1 cellular context compared by ENCODE assay signal in genomic region chr10:74921744-74922143, GRCh38.
A peak's percentile ranks its signal among the peaks of the same experiment; 100 is the strongest.
TF ChIP-seq lines count a peak whose summit lies in the region.

No MANE protein-coding gene starts in this region.

TF ChIP-seq in HEK293, 187 proteins besides CTCF, POLR2A, EP300 and RAD21 (continued from another document and continues in another):
- no peak for TF ChIP-seq ZNF692 (tag by site-specific recombination; IDR thresholded peaks at IDR 0.05)
- TF ChIP-seq HIC1 (tag by site-specific recombination; IDR thresholded peaks at IDR 0.05): peak; percentile 61; the same call in 1 of the 2 replicates
- TF ChIP-seq ZNF354C (tag by site-specific recombination; IDR thresholded peaks at IDR 0.05; ENCODE audit: borderline replicate concordance, low read depth): no peak
- no peak for TF ChIP-seq ZNF138 (tag by site-specific recombination; IDR thresholded peaks at IDR 0.05; ENCODE audit: borderline replicate concordance)
- TF ChIP-seq ZNF274 (IDR thresholded peaks at IDR 0.05; ENCODE audit: low read length): no peak
- TF ChIP-seq ZNF274 (tag by site-specific recombination; IDR thresholded peaks at IDR 0.05; ENCODE audit: borderline replicate concordance): no peak
- TF ChIP-seq ZNF571 (tag by site-specific recombination; IDR thresholded peaks at IDR 0.05): no peak
- TF ChIP-seq ZEB2 (tag by site-specific recombination; IDR thresholded peaks at IDR 0.05): peak; percentile 77
- no peak for TF ChIP-seq SCRT2 (tag by site-specific recombination; IDR thresholded peaks at IDR 0.05)
- TF ChIP-seq ZNF433 (tag by site-specific recombination; IDR thresholded peaks at IDR 0.05; ENCODE audit: low read depth): no peak
- TF ChIP-seq ZNF501 (tag by site-specific recombination; IDR thresholded peaks at IDR 0.05): 0 out of 2 replicates have a peak, but pooled peaks have one; percentile 34
- TF ChIP-seq ZNF621 (tag by site-specific recombination; IDR thresholded peaks at IDR 0.05): no peak
- TF ChIP-seq ZNF394 (tag by site-specific recombination; IDR thresholded peaks at IDR 0.05; ENCODE audit: borderline replicate concordance): 0 out of 2 replicates have a peak, but pooled peaks have one; percentile 18
- no peak for TF ChIP-seq ZNF561 (tag by site-specific recombination; IDR thresholded peaks at IDR 0.05; ENCODE audit: borderline replicate concordance)
- TF ChIP-seq RBAK (tag by site-specific recombination; IDR thresholded peaks at IDR 0.05): no peak
- TF ChIP-seq ZNF391 (tag by site-specific recombination; IDR thresholded peaks at IDR 0.05; ENCODE audit: borderline replicate concordance, low read depth): no peak
- no peak for TF ChIP-seq ZNF16 (tag by site-specific recombination; IDR thresholded peaks at IDR 0.05; ENCODE audit: low read depth)
- no peak for TF ChIP-seq ZBTB26 (tag by site-specific recombination; optimal IDR thresholded peaks at IDR 0.05)
- no peak for TF ChIP-seq ZNF280D (tag by site-specific recombination; IDR thresholded peaks at IDR 0.05)
- no peak for TF ChIP-seq ZNF785 (tag by site-specific recombination; IDR thresholded peaks at IDR 0.05)
- TF ChIP-seq KLF16 (tag by site-specific recombination; IDR thresholded peaks at IDR 0.05): no peak
- TF ChIP-seq ZNF843 (tag by site-specific recombination; IDR thresholded peaks at IDR 0.05): peak; percentile 85
- no peak for TF ChIP-seq ZNF544 (tag by site-specific recombination; IDR thresholded peaks at IDR 0.05)
- TF ChIP-seq ZSCAN30 (tag by site-specific recombination; IDR thresholded peaks at IDR 0.05): peak; percentile 60; the same call in 1 of the 2 replicates
- TF ChIP-seq ZNF140 (tag by site-specific recombination; IDR thresholded peaks at IDR 0.05): no peak
- TF ChIP-seq ZNF701 (tag by site-specific recombination; IDR thresholded peaks at IDR 0.05): no peak
- peak; percentile 91 for TF ChIP-seq FEZF1 (tag by site-specific recombination; IDR thresholded peaks at IDR 0.05)
- peak; percentile 73 for TF ChIP-seq PRDM6 (tag by site-specific recombination; IDR thresholded peaks at IDR 0.05)
- no peak for TF ChIP-seq ZNF837 (tag by site-specific recombination; IDR thresholded peaks at IDR 0.05)
- TF ChIP-seq ZNF311 (tag by site-specific recombination; IDR thresholded peaks at IDR 0.05; ENCODE audit: borderline replicate concordance): no peak
- no peak for TF ChIP-seq ZNF2 (tag by site-specific recombination; IDR thresholded peaks at IDR 0.05)
- no peak for TF ChIP-seq ZNF148 (tag by site-specific recombination; IDR thresholded peaks at IDR 0.05; ENCODE audit: borderline replicate concordance)
- no peak for TF ChIP-seq ZBTB49 (tag by site-specific recombination; IDR thresholded peaks at IDR 0.05; ENCODE audit: low read depth)
- TF ChIP-seq ZNF423 (tag by site-specific recombination; IDR thresholded peaks at IDR 0.05): no peak
- TF ChIP-seq ZNF398 (tag by site-specific recombination; IDR thresholded peaks at IDR 0.05): no peak
- no peak for TF ChIP-seq ZNF48 (tag by site-specific recombination; IDR thresholded peaks at IDR 0.05)
- TF ChIP-seq GLI2 (tag by site-specific recombination; IDR thresholded peaks at IDR 0.05; ENCODE audit: borderline replicate concordance, low read depth): no peak
- TF ChIP-seq ZNF449 (tag by site-specific recombination; IDR thresholded peaks at IDR 0.05): no peak
- no peak for TF ChIP-seq ZNF362 (tag by site-specific recombination; IDR thresholded peaks at IDR 0.05)
- peak; percentile 69 for TF ChIP-seq ZXDB (tag by site-specific recombination; IDR thresholded peaks at IDR 0.05)
- TF ChIP-seq KLF10 (tag by site-specific recombination; IDR thresholded peaks at IDR 0.05): 0 out of 2 replicates have a peak, but pooled peaks have one; percentile 20
- peak; percentile 87 for TF ChIP-seq OSR2 (tag by site-specific recombination; IDR thresholded peaks at IDR 0.05)
- TF ChIP-seq ZNF629 (tag by site-specific recombination; IDR thresholded peaks at IDR 0.05): peak; percentile 48; the same call in 1 of the 2 replicates
- peak; percentile 70 for TF ChIP-seq ZNF549 (tag by site-specific recombination; IDR thresholded peaks at IDR 0.05)
